Comparison of ENCODE assay signal across 1 cellular context in the genomic region with DNA sequence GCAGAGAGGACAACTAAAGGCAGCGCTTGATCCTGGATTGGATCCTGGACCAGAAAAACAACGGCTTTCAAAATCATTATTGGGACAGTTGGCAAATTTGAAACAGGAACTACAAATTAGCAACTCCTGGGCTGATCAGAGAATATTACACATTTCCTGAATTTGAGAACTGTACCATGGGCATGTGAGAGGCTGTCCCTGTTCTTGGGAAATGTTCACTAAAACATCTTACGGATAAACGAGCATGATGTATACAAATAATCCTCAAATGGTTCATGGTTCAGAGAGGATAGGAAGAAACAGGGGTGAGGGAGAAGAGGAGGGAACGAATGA.
A peak's percentile ranks its signal among the peaks of the same experiment; 100 is the strongest.
TF ChIP-seq lines count a peak whose summit lies in the region.

No MANE protein-coding gene starts in this region.

TF ChIP-seq in liver, 16 proteins besides CTCF, POLR2A, EP300 and RAD21 (continued from another document):
- no peak for TF ChIP-seq REST (IDR thresholded peaks at IDR 0.05)
- TF ChIP-seq GABPA (IDR thresholded peaks at IDR 0.05 in 1 of 2, conservative IDR thresholded peaks at IDR 0.05 in 1 of 2), result no peak
- TF ChIP-seq HNF4A (conservative IDR thresholded peaks at IDR 0.05), result peak in 1 of 2 donors; percentile 4
- no peak for TF ChIP-seq FOXA1 (IDR thresholded peaks at IDR 0.05)
- no peak for TF ChIP-seq TAF1 (conservative IDR thresholded peaks at IDR 0.05)
- TF ChIP-seq SP1 (IDR thresholded peaks at IDR 0.05), result peak; percentile 2
- no peak for TF ChIP-seq HNF4G (IDR thresholded peaks at IDR 0.05)
- TF ChIP-seq FOXA2 (IDR thresholded peaks at IDR 0.05), result no peak
